Comparison of ENCODE assay signal across 8 cellular contexts in the genomic region with DNA sequence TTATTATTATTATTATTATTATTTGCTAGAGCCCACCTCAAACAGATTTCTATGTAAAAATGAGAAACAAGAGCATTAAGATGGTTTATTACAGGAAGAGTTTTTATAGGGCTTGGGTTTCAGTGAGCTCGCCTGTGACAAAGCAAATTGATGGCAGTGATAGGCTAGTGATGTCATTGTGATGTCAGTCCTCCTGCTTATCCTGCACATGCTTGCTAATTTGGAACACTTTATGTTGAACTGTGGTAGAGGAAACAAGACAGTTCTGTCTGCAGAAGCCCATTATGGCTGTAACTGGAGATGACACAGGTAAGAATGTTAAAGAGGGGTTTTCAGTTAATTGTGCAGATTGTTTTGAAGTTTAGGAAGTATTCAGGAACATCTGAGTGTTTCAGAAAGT.
DNase-seq lines count a peak whose midpoint lies in the region; ATAC-seq and TF ChIP-seq lines count a peak whose summit lies in the region.

No MANE protein-coding gene starts in this region.

- no peaks in the 10 kb centered on the region for H3K27me3 Mint-ChIP-seq in T-cell

- DNase-seq in NCI-H82 (lab: John Stamatoyannopoulos, UW) (peak; percentile 30), NCI-H82 treated with DMSO at 0.1 percent for 48 hours (lab: John Stamatoyannopoulos, UW; ENCODE audit: unreplicated experiment) (no peak), T-cell (peak in 31 of 34 experiments; percentile 14 to 77 (median 54)), dorsolateral prefrontal cortex (no peak), H7 (no peak)

- peak overlapping the region; percentile 95 to 98 for H3K27ac Mint-ChIP-seq in T-cell

- peaks cover 30 to 44% (median 31%) of the 10 kb centered on the region in 3 donors for H3K4me1 Mint-ChIP-seq in T-cell

- ATAC-seq in T-cell (replicated peaks in 1 of 4) (peak in 1 of 4 experiments; percentile 30), GM19455 (IDR thresholded peaks at IDR 0.05; ENCODE audit: unreplicated experiment) (no peak), HG03135 (IDR thresholded peaks at IDR 0.05; ENCODE audit: unreplicated experiment) (no peak)

- peak overlapping the region in 58 of 59 donors; percentile 67 to 99 (median 92) for H3K27ac ChIP-seq in dorsolateral prefrontal cortex

- intact Hi-C loops in dorsolateral prefrontal cortex (cut with DNase I), result loop anchor here (2.0 to 5.0 kb wide), 2 partner anchors 68 kb away; a partner anchor contains a TSS

- H3K4me3 Mint-ChIP-seq in T-cell, result peak overlapping the region; percentile 78 to 84 (median 84)

- TF ChIP-seq CTCF in dorsolateral prefrontal cortex (IDR thresholded peaks at IDR 0.05 in 54 of 56, conservative IDR thresholded peaks at IDR 0.05 in 2 of 56; ENCODE audit: low read depth in 1 of 56, partially characterized antibody in 56 of 56), result no peak

- H3K36me3 ChIP-seq in neuron (ENCODE audit: insufficient read depth, low read length), result no peaks in the 10 kb centered on the region
- H3K36me3 ChIP-seq in H7 (replicated peaks; ENCODE audit: control insufficient read depth, insufficient read depth, low read length), result no peaks in the 10 kb centered on the region

- POLR2A ChIA-PET in T-cell (lab: Charles Lee), result interaction anchor here (0.6 to 3.4 kb wide), 21 partner anchors 9 to 159 kb away, joined by 3 to 261 read pairs (median 6); a partner anchor contains a TSS

- H2AFZ ChIP-seq in neuron (ENCODE audit: low read depth, low read length), result peak overlapping the region; percentile 96

- H3K9me3 ChIP-seq in neuron (ENCODE audit: low read length), result peaks cover 2% of the 10 kb centered on the region

- peaks cover 17% of the 10 kb centered on the region for H3K36me3 Mint-ChIP-seq in T-cell

- CTCF ChIA-PET in T-cell (lab: Charles Lee), result interaction anchor here (1.0 to 3.8 kb wide), 22 partner anchors 9 to 220 kb away, joined by 3 to 253 read pairs (median 6); a partner anchor contains a TSS

- no peaks in the 10 kb centered on the region for H3K9me3 Mint-ChIP-seq in T-cell

- no peaks in the 10 kb centered on the region for H3K27me3 ChIP-seq in dorsolateral prefrontal cortex
- H3K27me3 ChIP-seq in neuron (ENCODE audit: insufficient read depth, low read length), result no peaks in the 10 kb centered on the region
- no peaks in the 10 kb centered on the region for H3K27me3 ChIP-seq in H7 (ENCODE audit: control insufficient read depth, insufficient read depth, low read length)

- H3K4me3 ChIP-seq in dorsolateral prefrontal cortex, result peak overlapping the region in 50 of 59 donors; percentile 32 to 79 (median 60)
- peak overlapping the region; percentile 71 for H3K4me3 ChIP-seq in neuron (ENCODE audit: low read length)
- H3K4me3 ChIP-seq in H7 (ENCODE audit: insufficient read depth, low read depth, low read length), result no peak overlapping the region

- peaks cover 8% of the 10 kb centered on the region for H3K4me1 ChIP-seq in neuron (ENCODE audit: insufficient read depth, low read length)

Comparison
In these comparisons a context has a peak if more than half of its experiments do, and no peak if none do; other contexts are left out.
1. DNase-seq: peak in NCI-H82 (single experiment) and T-cell (31 of 34); none in NCI-H82 treated with DMSO at 0.1 percent for 48 hours (single experiment), dorsolateral prefrontal cortex (0 of 10) and H7 (single experiment).